8 cellular contexts compared by ENCODE assay signal in the genomic region with DNA sequence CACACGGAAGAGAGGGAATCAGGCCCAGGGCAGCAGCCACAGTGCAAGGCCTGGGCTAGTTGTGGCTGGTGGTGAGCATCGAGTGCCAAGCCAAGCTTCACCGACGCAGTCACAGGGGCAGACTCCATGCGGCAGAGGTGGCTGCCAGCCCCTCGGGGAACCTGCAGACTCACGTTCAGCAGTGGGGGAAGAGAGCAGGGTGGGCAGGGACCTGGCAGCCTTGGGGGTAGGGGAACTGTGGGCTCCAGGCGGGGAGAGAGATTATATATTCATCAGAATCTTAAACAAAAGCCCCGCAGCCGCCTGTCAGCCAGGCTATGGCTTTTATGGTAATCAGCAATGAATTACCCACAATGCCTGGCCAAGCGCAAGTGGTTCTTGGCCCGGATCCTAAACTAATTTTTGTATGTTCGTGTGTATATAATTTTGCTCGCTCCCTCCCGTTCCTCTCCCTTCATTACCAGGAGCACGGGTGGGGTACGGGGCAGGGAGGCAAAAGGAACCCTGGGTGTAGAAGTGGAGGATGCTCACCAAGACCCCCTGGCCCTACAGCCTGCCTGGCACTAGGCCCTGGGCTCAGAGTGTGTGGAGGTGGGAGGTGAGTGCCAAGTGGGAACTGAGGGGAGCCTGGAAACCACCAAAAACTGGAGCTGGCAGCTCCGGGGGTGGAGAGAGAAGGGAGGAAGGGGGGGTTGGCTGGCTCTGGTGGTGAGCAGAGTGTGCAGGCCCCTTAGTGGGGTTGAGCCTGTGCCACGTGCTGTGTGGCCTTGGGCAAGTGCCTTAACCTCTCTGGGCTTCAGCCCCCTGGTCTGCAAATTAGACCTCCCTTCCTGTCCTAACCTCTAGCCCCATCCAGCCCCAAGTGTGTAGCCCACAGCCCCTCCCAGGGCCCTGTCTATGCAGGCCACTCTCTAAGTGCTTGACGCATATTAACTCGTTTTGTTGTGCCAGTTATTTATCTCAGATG. TPM values are rescaled to one million over a fixed set of nuclear protein-coding genes. Genes with fewer than 3 reads are reported as not detected.
DNase-seq lines count a peak whose midpoint lies in the region; ATAC-seq and TF ChIP-seq lines count a peak whose summit lies in the region.

No MANE protein-coding gene starts in this region.

- no peaks in the 10 kb centered on the region for H3K27me3 ChIP-seq in Panc1 (ENCODE audit: control insufficient read depth, insufficient read depth, low read length)

- H3K4me1 ChIP-seq in Panc1 (ENCODE audit: control insufficient read depth, insufficient read depth, low read length) = peaks cover 3% of the 10 kb centered on the region; the same call in 1 of the 2 replicates

- in situ Hi-C loops in Panc1 (cut with HindIII; ENCODE audit: low pct_unique_long_range_greater_than_20kb, low sequenced_read_pairs) = no loop called here

- no peak for TF ChIP-seq CTCF in Panc1 (IDR thresholded peaks at IDR 0.05)

- no peaks in the 10 kb centered on the region for H3K9me3 Mint-ChIP-seq in activated naive CD4-positive, alpha-beta T cell treated with anti-CD3 and anti-CD28 coated beads for 36 hours

- H3K27me3 Mint-ChIP-seq in activated naive CD4-positive, alpha-beta T cell treated with anti-CD3 and anti-CD28 coated beads for 36 hours (ENCODE audit: low read depth) = peaks cover 6% of the 10 kb centered on the region

- intact Hi-C loops in Panc1 (cut with micrococcal nuclease; ENCODE audit: unreplicated experiment) (no loop called here), posterior cingulate gyrus (cut with DNase I) (loop anchor here (2.0 kb wide), 1 partner anchor 16 kb away; no protein-coding TSS in a partner anchor)
- intact Hi-C loops in activated naive CD4-positive, alpha-beta T cell treated with anti-CD3 and anti-CD28 coated beads for 36 hours (cut with micrococcal nuclease) = no loop called here

- no peaks in the 10 kb centered on the region for H3K9me3 ChIP-seq in Panc1 (ENCODE audit: control insufficient read depth, insufficient read depth, low read depth, low read length)

- peak; percentile 78 for ATAC-seq in Panc1
- ATAC-seq in HG03175 (IDR thresholded peaks at IDR 0.05; ENCODE audit: unreplicated experiment) = no peak
- ATAC-seq in HG03571 (IDR thresholded peaks at IDR 0.05; ENCODE audit: unreplicated experiment) = no peak

- H3K36me3 ChIP-seq in Panc1 (ENCODE audit: control insufficient read depth, insufficient read depth, low read length) = no peaks in the 10 kb centered on the region

- no peaks in the 10 kb centered on the region for H3K4me1 Mint-ChIP-seq in activated naive CD4-positive, alpha-beta T cell treated with anti-CD3 and anti-CD28 coated beads for 36 hours (ENCODE audit: low read depth)

- no peak overlapping the region for H3K4me3 Mint-ChIP-seq in activated naive CD4-positive, alpha-beta T cell treated with anti-CD3 and anti-CD28 coated beads for 36 hours

- H3K4me3 ChIP-seq in Panc1 (ENCODE audit: low read depth in 2 of 2, low read length in 2 of 2) = no peak overlapping the region

- peak overlapping the region; percentile 72; the same call in 1 of the 2 replicates for H3K27ac ChIP-seq in Panc1 (ENCODE audit: low read length)

- no peak overlapping the region for H3K27ac Mint-ChIP-seq in activated naive CD4-positive, alpha-beta T cell treated with anti-CD3 and anti-CD28 coated beads for 36 hours

- H3K36me3 Mint-ChIP-seq in activated naive CD4-positive, alpha-beta T cell treated with anti-CD3 and anti-CD28 coated beads for 36 hours (ENCODE audit: low read depth) = no peaks in the 10 kb centered on the region

- POLR2A ChIA-PET in Panc1 (lab: Charles Lee) = no interaction called here

- DNase-seq in ELR (ENCODE audit: low read depth) = peak; percentile 39
- no peak for DNase-seq in Panc1 (ENCODE audit: low read depth, low spot score)
- DNase-seq in fibroblast of peridontal ligament (ENCODE audit: extremely low read depth) = peak; percentile 83
- DNase-seq in posterior cingulate gyrus = peak; percentile 69 to 97 (median 76)
- DNase-seq in NK-92 treated with Interleukin-12 subunit alpha and Interleukin-12 subunit beta, amount 100 ng/mL, for 24 hours (lab: John Stamatoyannopoulos, UW) = no peak
- DNase-seq in activated naive CD4-positive, alpha-beta T cell treated with anti-CD3 and anti-CD28 coated beads for 36 hours = no peak

- CTCF ChIA-PET in Panc1 (lab: Charles Lee) = no interaction called here
- CTCF ChIA-PET in activated naive CD4-positive, alpha-beta T cell treated with anti-CD3 and anti-CD28 coated beads for 36 hours (lab: Charles Lee) = no interaction called here

- BruUV-seq in Panc1 (replicated peaks; lab: Mats Ljungman, UMichigan) = no TSS peak

RNA-seq across cellular contexts. Expression of gene PTPRS, which starts 31.9 kb away (rescaled TPM):
- total RNA-seq in Panc1 (2021; ENCODE audit: unreplicated experiment) = 85.4 TPM
- polyA plus RNA-seq in Panc1 (2012; ENCODE audit: insufficient read length) = 65.9 TPM
- 1 to 10 TPM; 1.3 to 1.4 TPM for total RNA-seq in activated naive CD4-positive, alpha-beta T cell treated with anti-CD3 and anti-CD28 coated beads for 36 hours

Comparison
In these comparisons a context has a peak if more than half of its experiments do, and no peak if none do; other contexts are left out.
1. DNase-seq: peak in ELR (single experiment), fibroblast of peridontal ligament (single experiment) and posterior cingulate gyrus (10 of 10); none in Panc1 (single experiment), NK-92 treated with Interleukin-12 subunit alpha and Interleukin-12 subunit beta, amount 100 ng/mL, for 24 hours (single experiment) and activated naive CD4-positive, alpha-beta T cell treated with anti-CD3 and anti-CD28 coated beads for 36 hours (single experiment).
2. RNA of gene PTPRS, which starts 31.9 kb away (total RNA-seq): 85.4 TPM in Panc1 (single experiment); 1.3 to 1.4 TPM in activated naive CD4-positive, alpha-beta T cell treated with anti-CD3 and anti-CD28 coated beads for 36 hours; every median in the first group is over 10 times any median in the second.